18 cellular contexts compared by ENCODE assay signal in the genomic region with DNA sequence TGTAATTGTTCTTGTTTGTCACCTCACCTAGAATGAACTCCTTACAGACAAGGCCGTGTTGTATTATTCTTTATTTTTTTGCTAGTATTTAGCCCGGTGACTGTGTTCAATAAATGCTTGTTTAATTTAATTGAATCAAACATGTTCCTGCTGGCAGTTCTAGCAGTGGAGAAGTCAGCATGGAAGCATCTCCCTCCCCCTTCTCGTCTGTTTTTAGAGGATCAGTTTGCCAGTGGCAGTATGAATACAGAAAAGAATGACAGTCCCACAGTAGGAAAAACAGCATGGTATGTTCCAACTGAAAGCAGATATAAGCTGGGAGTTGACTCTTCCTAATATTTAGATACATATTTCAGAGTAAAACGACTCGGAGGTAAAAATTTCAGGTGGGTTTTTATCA.
"Had no signal": no experiment of that assay in that cellular context is flagged by ENCODE, and none has a peak within 500 bp of the region (broad histone marks: within the 10 kb centered on the region; RNA-seq: fewer than 3 reads in every experiment).

No MANE protein-coding gene starts in this region.

- H3K36me3 ChIP-seq: heart right ventricle, suprapubic skin, transverse colon, uterus had no signal

- ATAC-seq: activated CD4-positive, alpha-beta T cell treated with anti-CD3 and anti-CD28 coated beads for 36 hours; esophagus mucosa; heart right ventricle; natural killer cell; psoas muscle; right cardiac atrium; WTC11 had no signal

- H3K9me3 ChIP-seq: psoas muscle, suprapubic skin, transverse colon, uterus had no signal

- H3K27ac ChIP-seq: heart right ventricle, psoas muscle, suprapubic skin, transverse colon had no signal

- H3K4me3 ChIP-seq: heart right ventricle, psoas muscle, skin epidermis, suprapubic skin, transverse colon, uterus had no signal

- DNase-seq: activated CD4-positive, alpha-beta memory T cell treated with anti-CD3 and anti-CD28 coated beads for 36 hours; activated CD4-positive, alpha-beta T cell treated with anti-CD3 and anti-CD28 coated beads for 36 hours; activated gamma-delta T cell treated with Interleukin-2 at 50 U/mL for 16 hours; activated T-cell treated with anti-CD3 and anti-CD28 coated beads for 4 hours; amniotic stem cell; cortex of kidney; effector CD4-positive, alpha-beta T cell; heart right ventricle; immature natural killer cell; natural killer cell; psoas muscle; right cardiac atrium; transverse colon; uterus had no signal

- H3K4me1 ChIP-seq: psoas muscle had no signal

- H3K27me3 ChIP-seq: heart right ventricle, suprapubic skin, transverse colon, uterus had no signal
